Comparison of ENCODE assay signal across 11 cellular contexts in genomic region chr12:5556033-5556614, GRCh38.
DNase-seq lines count a peak whose midpoint lies in the region; ATAC-seq and TF ChIP-seq lines count a peak whose summit lies in the region.
"Had no signal": no experiment of that assay in that cellular context is flagged by ENCODE, and none has a peak within 500 bp of the region (broad histone marks: within the 10 kb centered on the region; RNA-seq: fewer than 3 reads in every experiment).

No MANE protein-coding gene starts in this region.

- H3K27ac ChIP-seq in PC-3 (ENCODE audit: low read length): no peak overlapping the region
- H3K27ac ChIP-seq: epithelial cell of prostate had no signal

- H3K27me3 ChIP-seq in PC-3 (ENCODE audit: low read length): no peaks in the 10 kb centered on the region

- no TSS peak for BruUV-seq in PC-3 (replicated peaks; lab: Mats Ljungman, UMichigan)

- TF ChIP-seq CTCF in AG09319 (IDR thresholded peaks at IDR 0.05; ENCODE audit: low read depth, low read length): peak; percentile 29
- TF ChIP-seq CTCF in GM10266 (IDR thresholded peaks at IDR 0.05; ENCODE audit: control insufficient read depth, insufficient read depth, low read depth, missing control alignments): peak; percentile 32
- peak; percentile 42; the same call in 1 of the 2 replicates for TF ChIP-seq CTCF in PC-3 (conservative IDR thresholded peaks at IDR 0.05; ENCODE audit: low read depth, low read length)

- no peaks in the 10 kb centered on the region for H3F3A ChIP-seq in PC-3 (ENCODE audit: low read length, unreplicated experiment)

- intact Hi-C loops in PC-3 (cut with micrococcal nuclease): no loop called here

- CTCF ChIA-PET in PC-3 (lab: Charles Lee): no interaction called here

- H3K79me2 ChIP-seq in PC-3 (ENCODE audit: low read length): no peaks in the 10 kb centered on the region

- ATAC-seq in PC-3 (no peak), HG03378 (IDR thresholded peaks at IDR 0.05; ENCODE audit: unreplicated experiment) (no peak), HG02759 (IDR thresholded peaks at IDR 0.05; ENCODE audit: unreplicated experiment) (no peak)

- no peaks in the 10 kb centered on the region for H3K9me3 ChIP-seq in PC-3 (ENCODE audit: low read length)

- no peak overlapping the region for H3K9ac ChIP-seq in PC-3 (ENCODE audit: low read length)

- H3K4me2 ChIP-seq in PC-3 (ENCODE audit: low read length): no peak overlapping the region

- no peak for DNase-seq in AG09319 (ENCODE audit: extremely low read depth, low read depth)
- DNase-seq in GM10266 (ENCODE audit: extremely low spot score): no peak
- peak; percentile 2 for DNase-seq in PC-3
- DNase-seq in germinal center (ENCODE audit: low spot score): peak; percentile 50
- no peak for DNase-seq in NCI-H1092 (lab: John Stamatoyannopoulos, UW)
- no peak for DNase-seq in MV-4-11 (lab: John Stamatoyannopoulos, UW)
- DNase-seq: activated effector memory CD4-positive, alpha-beta T cell treated with Interleukin-2 at 50 U/mL for 16 hours; Right ventricle myocardium superior had no signal

- POLR2A ChIA-PET in PC-3 (lab: Charles Lee; ENCODE audit: unreplicated experiment): no interaction called here

- H3K9me2 ChIP-seq in PC-3 (replicated peaks; ENCODE audit: low read length): no peaks in the 10 kb centered on the region

- H2AFZ ChIP-seq in PC-3 (ENCODE audit: low read length): no peak overlapping the region

- H3K4me3 ChIP-seq in PC-3 (ENCODE audit: low read length): no peak overlapping the region

- no peaks in the 10 kb centered on the region for H3K36me3 ChIP-seq in PC-3 (ENCODE audit: low read depth, low read length)

- H4K20me1 ChIP-seq in PC-3 (ENCODE audit: low read length): no peaks in the 10 kb centered on the region

- H3K4me1 ChIP-seq in PC-3 (ENCODE audit: insufficient read depth, low read length): no peaks in the 10 kb centered on the region

Comparison
In these comparisons a context has a peak if more than half of its experiments do, and no peak if none do; other contexts are left out.
1. DNase-seq: peak in PC-3 (single experiment) and germinal center (single experiment); none in AG09319 (single experiment), GM10266 (single experiment), NCI-H1092 (single experiment) and MV-4-11 (single experiment).
2. Peak in every context shown above with its lines, with median percentiles within 50 percentile points of each other: CTCF ChIP-seq.